In genomic region chr15:65304393-65305143, GRCh38 we compare ENCODE assay signal across 1 cellular context.
TF ChIP-seq lines count a peak whose summit lies in the region.

TSS of gene RNU5B-1 (plus strand) at chr15:65304677.

TF ChIP-seq in A549, 52 proteins besides CTCF, POLR2A, EP300 and RAD21 (continued from another document):
- peak; percentile 99 for TF ChIP-seq HMGXB4 (CRISPR knock-in tag; IDR thresholded peaks at IDR 0.05; ENCODE audit: borderline replicate concordance)
- TF ChIP-seq RCOR1 (IDR thresholded peaks at IDR 0.05; ENCODE audit: low read depth, low read length), result 0 out of 2 replicates have a peak, but pooled peaks have one; percentile 24
- peak; percentile 37; the same call in 1 of the 2 replicates for TF ChIP-seq JUNB (IDR thresholded peaks at IDR 0.05)
- no peak for TF ChIP-seq KDM1A (IDR thresholded peaks at IDR 0.05; ENCODE audit: low read depth)
- peak; percentile 100 for TF ChIP-seq BCL3 (IDR thresholded peaks at IDR 0.05)
- no peak for TF ChIP-seq KDM5A (IDR thresholded peaks at IDR 0.05)
- no peak for TF ChIP-seq EHMT2 (IDR thresholded peaks at IDR 0.05; ENCODE audit: low read depth)
- TF ChIP-seq HDAC2 (IDR thresholded peaks at IDR 0.05), result no peak
- TF ChIP-seq PBX3 (IDR thresholded peaks at IDR 0.05), result peak; percentile 91
- TF ChIP-seq FOXS1 (CRISPR knock-in tag; IDR thresholded peaks at IDR 0.05), result peak; percentile 87; the same call in 1 of the 2 replicates
- peak; percentile 97; the same call in 1 of the 2 replicates for TF ChIP-seq EHF (CRISPR knock-in tag; IDR thresholded peaks at IDR 0.05)
- TF ChIP-seq ZSCAN20 (CRISPR knock-in tag; IDR thresholded peaks at IDR 0.05), result peak; percentile 45; the same call in 1 of the 2 replicates
- peak; percentile 1 for TF ChIP-seq ZFP36 (IDR thresholded peaks at IDR 0.05; ENCODE audit: borderline replicate concordance, partially characterized antibody)
- no peak for TF ChIP-seq NPAS2 (CRISPR knock-in tag; IDR thresholded peaks at IDR 0.05; ENCODE audit: borderline replicate concordance)
- peak; percentile 96; the same call in 1 of the 2 replicates for TF ChIP-seq ATOH8 (CRISPR knock-in tag; IDR thresholded peaks at IDR 0.05; ENCODE audit: low read depth)
- TF ChIP-seq E2F6 (IDR thresholded peaks at IDR 0.05; ENCODE audit: borderline replicate concordance, low read depth), result peak; percentile 29; the same call in 1 of the 2 replicates
- peak; percentile 65; the same call in 1 of the 2 replicates for TF ChIP-seq RFX5 (IDR thresholded peaks at IDR 0.05)
- peak; percentile 71 for TF ChIP-seq MAX (IDR thresholded peaks at IDR 0.05)
- no peak for TF ChIP-seq CBX8 (IDR thresholded peaks at IDR 0.05)
- TF ChIP-seq HES2 (IDR thresholded peaks at IDR 0.05), result no peak
- TF ChIP-seq FOSB (CRISPR knock-in tag; IDR thresholded peaks at IDR 0.05), result peak; percentile 100
- TF ChIP-seq TP53 (CRISPR knock-in tag; IDR thresholded peaks at IDR 0.05), result peak; percentile 100
TF ChIP-seq in A549: peak in this region for 31.
